ENCODE assay signal across 19 cellular contexts in the genomic region with DNA sequence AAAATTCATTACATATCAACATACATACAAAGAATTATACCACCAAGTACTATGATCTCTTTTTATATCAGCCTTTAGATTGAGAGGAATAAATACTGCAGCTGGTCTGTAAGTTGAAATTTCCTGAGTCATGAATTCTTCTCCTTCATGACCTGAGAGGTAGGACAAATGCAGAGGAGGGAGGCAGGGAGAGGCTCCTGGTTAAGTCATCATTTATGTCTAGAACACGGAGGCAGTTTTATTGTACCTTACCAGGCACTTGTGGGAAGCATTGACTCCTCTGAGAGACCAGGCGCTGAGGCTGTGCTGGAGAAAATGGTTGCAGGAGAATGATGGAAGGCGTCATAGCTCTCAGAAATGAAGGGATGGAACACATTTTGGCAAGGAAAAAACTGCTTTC. TPM values are rescaled to one million over a fixed set of nuclear protein-coding genes. Genes with fewer than 3 reads are reported as not detected.
A peak's percentile ranks its signal among the peaks of the same experiment; 100 is the strongest.
DNase-seq lines count a peak whose midpoint lies in the region; ATAC-seq, FAIRE-seq and TF ChIP-seq lines count a peak whose summit lies in the region.
"Had no signal": no experiment of that assay in that cellular context is flagged by ENCODE, and none has a peak within 500 bp of the region (broad histone marks: within the 10 kb centered on the region; RNA-seq: fewer than 3 reads in every experiment).

No MANE protein-coding gene starts in this region.

- H3K9me2 ChIP-seq in Loucy (replicated peaks; ENCODE audit: low read depth, low read length), result no peaks in the 10 kb centered on the region

- no peaks in the 10 kb centered on the region for H3K27me3 Mint-ChIP-seq in CD4-positive, alpha-beta T cell

- no peak for TF ChIP-seq POLR2A in upper lobe of left lung (IDR thresholded peaks at IDR 0.05)

- no peak for ATAC-seq in CD4-positive, alpha-beta T cell (ENCODE audit: poor library complexity)
- ATAC-seq in mucosa of descending colon (peak; percentile 79), upper lobe of left lung (ENCODE audit: low FRiP score in 2 of 2) (no peak)
- no peak for ATAC-seq in activated naive CD4-positive, alpha-beta T cell treated with anti-CD3 and anti-CD28 coated beads, Interleukin-2, amount 50 U/mL, for 72 hours

- WGBS in upper lobe of left lung, 2 donors, result 69 to 94% methylated on average over 3 of the region's 3 CpGs

- H3K27ac Mint-ChIP-seq in CD4-positive, alpha-beta T cell, result peak overlapping the region; percentile 25
- no peak overlapping the region for H3K27ac Mint-ChIP-seq in activated naive CD4-positive, alpha-beta T cell treated with anti-CD3 and anti-CD28 coated beads, Interleukin-2, amount 50 U/mL, for 72 hours
- H3K27ac Mint-ChIP-seq: H9, IgD-negative memory B cell had no signal

- peaks cover 10% of the 10 kb centered on the region for H3K4me1 Mint-ChIP-seq in CD4-positive, alpha-beta T cell (ENCODE audit: low read depth)
- H3K4me1 Mint-ChIP-seq: H9, IgD-negative memory B cell had no signal

- no peak for TF ChIP-seq CTCF in CD4-positive, alpha-beta T cell (IDR thresholded peaks at IDR 0.05)
- TF ChIP-seq CTCF in Loucy (conservative IDR thresholded peaks at IDR 0.05; ENCODE audit: low read length), result no peak
- no peak for TF ChIP-seq CTCF in mucosa of descending colon (IDR thresholded peaks at IDR 0.05)
- TF ChIP-seq CTCF in upper lobe of left lung (IDR thresholded peaks at IDR 0.05), result no peak

- H4K20me1 ChIP-seq in Loucy (ENCODE audit: insufficient read depth, low read length, poor library complexity, severe bottlenecking), result no peaks in the 10 kb centered on the region

- POLR2A ChIA-PET in CD4-positive, alpha-beta T cell (lab: Charles Lee), result no interaction called here

- DNase-seq in CD4-positive, alpha-beta T cell, result no peak
- DNase-seq in mucosa of descending colon (no peak), upper lobe of left lung (no peak)
- no peak for DNase-seq in NK-92 treated with Interleukin-12 subunit alpha and Interleukin-12 subunit beta, amount 100 ng/mL, for 24 hours (lab: John Stamatoyannopoulos, UW)
- DNase-seq in activated CD4-positive, alpha-beta T cell treated with anti-CD3 and anti-CD28 coated beads for 1 hour, result no peak
- DNase-seq in activated naive CD4-positive, alpha-beta T cell treated with anti-CD3 and anti-CD28 coated beads, Interleukin-2, amount 50 U/mL, for 72 hours (ENCODE audit: low spot score in 2 of 2), result no peak
- DNase-seq: BE2C, DMS 273 treated with DMSO at 0.1 percent for 48 hours, DMS79 treated with DMSO at 0.1 percent for 48 hours, EL, GOT3, H9 had no signal

- H3K9me3 Mint-ChIP-seq in CD4-positive, alpha-beta T cell, result no peaks in the 10 kb centered on the region
- H3K9me3 Mint-ChIP-seq in activated naive CD4-positive, alpha-beta T cell treated with anti-CD3 and anti-CD28 coated beads, Interleukin-2, amount 50 U/mL, for 72 hours, result no peaks in the 10 kb centered on the region

- no peak overlapping the region for H3K4me3 Mint-ChIP-seq in CD4-positive, alpha-beta T cell
- H3K4me3 Mint-ChIP-seq: H9, IgD-negative memory B cell had no signal

- intact Hi-C loops in CD4-positive, alpha-beta T cell (cut with DNase I, micrococcal nuclease), result no loop called here
- intact Hi-C loops in mucosa of descending colon (cut with DNase I, micrococcal nuclease), result no loop called here

- H3K36me3 ChIP-seq in Loucy (ENCODE audit: insufficient read depth, low read length) (no peaks in the 10 kb centered on the region), mucosa of descending colon (ENCODE audit: low read depth) (no peaks in the 10 kb centered on the region), upper lobe of left lung (no peaks in the 10 kb centered on the region)
- H3K36me3 ChIP-seq: BE2C had no signal

- H3K4me1 ChIP-seq in Loucy (ENCODE audit: insufficient read depth, low read length, poor library complexity, severe bottlenecking) (peaks cover 33% of the 10 kb centered on the region), mucosa of descending colon (ENCODE audit: low read depth) (no peaks in the 10 kb centered on the region), upper lobe of left lung (no peaks in the 10 kb centered on the region)
- H3K4me1 ChIP-seq: BE2C had no signal

- H3K9me3 ChIP-seq in CD4-positive, alpha-beta T cell (ENCODE audit: control insufficient read depth, low read length), result no peaks in the 10 kb centered on the region
- H3K9me3 ChIP-seq in Loucy (ENCODE audit: insufficient read depth, low read depth, low read length) (no peaks in the 10 kb centered on the region), mucosa of descending colon (no peaks in the 10 kb centered on the region), upper lobe of left lung (no peaks in the 10 kb centered on the region)
- H3K9me3 ChIP-seq: BE2C had no signal

- no peak overlapping the region for H3K27ac ChIP-seq in CD4-positive, alpha-beta T cell (ENCODE audit: low read depth, low read length)
- no peak overlapping the region for H3K27ac ChIP-seq in upper lobe of left lung
- H3K27ac ChIP-seq: C4-2B had no signal

- no peak overlapping the region for H3K4me2 ChIP-seq in Loucy (ENCODE audit: low read depth, low read length, poor library complexity, severe bottlenecking)

- 0 out of 2 replicates have a peak overlapping the region, but pooled peaks have one; percentile 19 for H2AFZ ChIP-seq in Loucy (ENCODE audit: low read length)

- H3K4me3 ChIP-seq in Loucy (ENCODE audit: low read length, poor library complexity, severe bottlenecking) (no peak overlapping the region), mucosa of descending colon (no peak overlapping the region), upper lobe of left lung (no peak overlapping the region)

- H3K79me2 ChIP-seq in Loucy (ENCODE audit: insufficient read depth, low read length), result no peaks in the 10 kb centered on the region

- no peak overlapping the region for H3K9ac ChIP-seq in Loucy (ENCODE audit: low read depth, low read length, poor library complexity, severe bottlenecking)

- H3F3A ChIP-seq in Loucy (ENCODE audit: low read depth), result no peaks in the 10 kb centered on the region

- no peaks in the 10 kb centered on the region for H3K36me3 Mint-ChIP-seq in CD4-positive, alpha-beta T cell (ENCODE audit: low read depth)
- no peaks in the 10 kb centered on the region for H3K36me3 Mint-ChIP-seq in activated naive CD4-positive, alpha-beta T cell treated with anti-CD3 and anti-CD28 coated beads, Interleukin-2, amount 50 U/mL, for 72 hours
- H3K36me3 Mint-ChIP-seq: IgD-negative memory B cell had no signal

- peak; percentile 36 for FAIRE-seq in colon (lab: Jason Lieb, UNC)
- FAIRE-seq: A204.1, G401.6, GM12891 had no signal

- no peaks in the 10 kb centered on the region for H3K27me3 ChIP-seq in CD4-positive, alpha-beta T cell (ENCODE audit: control insufficient read depth, insufficient read depth, low read length)
- H3K27me3 ChIP-seq in Loucy (ENCODE audit: insufficient read depth, low read length, poor library complexity, severe bottlenecking), result no peaks in the 10 kb centered on the region
- no peaks in the 10 kb centered on the region for H3K27me3 ChIP-seq in upper lobe of left lung
- H3K27me3 ChIP-seq: BE2C had no signal

- CTCF ChIA-PET in CD4-positive, alpha-beta T cell (lab: Charles Lee), result no interaction called here

- TF ChIP-seq EP300 in upper lobe of left lung (IDR thresholded peaks at IDR 0.05), result no peak

RNA-seq across cellular contexts. Expression of gene CASK, which starts 12.5 kb away (rescaled TPM):
- 10 to 100 TPM; 39.9 to 44.6 TPM for total RNA-seq in CD4-positive, alpha-beta T cell
- 100 to 1,000 TPM in 1 of 3 donors, 10 to 100 TPM in 2; 50.6 to 108 (median 83.3) TPM for total RNA-seq in mucosa of descending colon
- 10 to 100 TPM; 25.1 to 61.6 (median 35.3) TPM for total RNA-seq in upper lobe of left lung
- 10 to 100 TPM; 18.1 to 18.4 TPM for total RNA-seq in activated naive CD4-positive, alpha-beta T cell treated with anti-CD3 and anti-CD28 coated beads, Interleukin-2, amount 50 U/mL, for 72 hours
